In genomic region chr14:99821519-99822165, GRCh38 we compare ENCODE assay signal across 9 cellular contexts. TPM values are rescaled to one million over a fixed set of nuclear protein-coding genes. Genes with fewer than 3 reads are reported as not detected.
DNase-seq lines count a peak whose midpoint lies in the region; ATAC-seq, FAIRE-seq and TF ChIP-seq lines count a peak whose summit lies in the region.
"Had no signal": no experiment of that assay in that cellular context is flagged by ENCODE, and none has a peak within 500 bp of the region (broad histone marks: within the 10 kb centered on the region; RNA-seq: fewer than 3 reads in every experiment).

No MANE protein-coding gene starts in this region.

- no peak for TF ChIP-seq POLR2A in erythroblast (IDR thresholded peaks at IDR 0.05; ENCODE audit: low read length)
- TF ChIP-seq POLR2A in GM12892 (IDR thresholded peaks at IDR 0.05; ENCODE audit: low read depth, low read length), result no peak

- no peak for FAIRE-seq in GM12892 (lab: Jason Lieb, UNC)
- FAIRE-seq: colon had no signal

- H3K4me3 Mint-ChIP-seq in T-helper 17 cell, result peak overlapping the region; percentile 22

- H3K27me3 ChIP-seq in kidney epithelial cell (ENCODE audit: control insufficient read depth, insufficient read depth, low read length) (peaks cover 22% of the 10 kb centered on the region), MG63 (no peaks in the 10 kb centered on the region)

- peaks cover 16% of the 10 kb centered on the region for H3K4me1 Mint-ChIP-seq in T-helper 17 cell

- in situ Hi-C loops in Caki2 (cut with HindIII; ENCODE audit: low pct_unique_long_range_greater_than_20kb, low sequenced_read_pairs), result no loop called here
- in situ Hi-C loops in KBM-7 (cut with MboI; ENCODE audit: low pct_unique_long_range_greater_than_20kb, low sequenced_read_pairs), result no loop called here

- H3K4me3 ChIP-seq in kidney epithelial cell (ENCODE audit: low read depth, low read length), result no peak overlapping the region
- H3K4me3 ChIP-seq in MG63, result no peak overlapping the region

- DNase-seq in Caki2 (ENCODE audit: low read depth) (peak; percentile 37), KBM-7 (peak; percentile 66), T-helper 17 cell (no peak), kidney epithelial cell (ENCODE audit: low read depth) (peak; percentile 50), erythroblast (lab: John Stamatoyannopoulos, UW) (no peak), GM12892 (ENCODE audit: insufficient read length) (no peak), MG63 (no peak)

- TF ChIP-seq CTCF in kidney epithelial cell (IDR thresholded peaks at IDR 0.05; ENCODE audit: insufficient read depth, low read length, poor library complexity, severe bottlenecking), result no peak

- H3K9me3 ChIP-seq in T-helper 17 cell (ENCODE audit: control insufficient read depth, low read length, poor library complexity, severe bottlenecking), result no peaks in the 10 kb centered on the region
- H3K9me3 ChIP-seq in MG63, result no peaks in the 10 kb centered on the region

- no peaks in the 10 kb centered on the region for H3K36me3 ChIP-seq in kidney epithelial cell (ENCODE audit: control insufficient read depth, insufficient read depth, low read length)
- H3K36me3 ChIP-seq in MG63, result no peaks in the 10 kb centered on the region

- H3K27me3 Mint-ChIP-seq in T-helper 17 cell, result peaks cover 57% of the 10 kb centered on the region

- peak; percentile 64 for ATAC-seq in T-helper 17 cell
- ATAC-seq in HG03442 (IDR thresholded peaks at IDR 0.05; ENCODE audit: unreplicated experiment), result no peak

- peaks cover 3% of the 10 kb centered on the region for H3K36me3 Mint-ChIP-seq in T-helper 17 cell (ENCODE audit: low read depth)

- H3K27ac Mint-ChIP-seq in T-helper 17 cell, result no peak overlapping the region

RNA-seq across cellular contexts. Expression of gene EML1, which starts 28.4 kb away (rescaled TPM):
- total RNA-seq in Caki2 (2014; rRNA removed; shearing (Covaris generic); ENCODE audit: low replicate concordance), result 5.4 and 7.4 TPM in 2 replicates
- total RNA-seq in T-helper 17 cell (under 1 TPM in 1 of 2 donors, not detected in 1; 0.27 TPM), kidney epithelial cell (6.4 and 11.6 TPM in 2 replicates)
- 0.19 TPM for polyA plus RNA-seq in GM12892 (2012; ENCODE audit: missing spikeins)
- total RNA-seq in MG63 (2014; rRNA removed; shearing (Covaris generic); ENCODE audit: low replicate concordance), result 9.7 and 11.8 TPM in 2 replicates

Comparison
In these comparisons a context has a peak if more than half of its experiments do, and no peak if none do; other contexts are left out.
1. DNase-seq: peak in Caki2 (single experiment), KBM-7 (single experiment) and kidney epithelial cell (single experiment); none in T-helper 17 cell (0 of 3), erythroblast (0 of 2), GM12892 (single experiment) and MG63 (single experiment).